In genomic region chr2:1769703-1770422, GRCh38 we compare ENCODE assay signal across 9 cellular contexts. TPM values are rescaled to one million over a fixed set of nuclear protein-coding genes. Genes with fewer than 3 reads are reported as not detected.
A peak's percentile ranks its signal among the peaks of the same experiment; 100 is the strongest.
DNase-seq lines count a peak whose midpoint lies in the region; ATAC-seq and TF ChIP-seq lines count a peak whose summit lies in the region.
"Had no signal": no experiment of that assay in that cellular context is flagged by ENCODE, and none has a peak within 500 bp of the region (broad histone marks: within the 10 kb centered on the region; RNA-seq: fewer than 3 reads in every experiment).

No MANE protein-coding gene starts in this region.

- POLR2A ChIA-PET in HEK293T (lab: Yijun Ruan, JAX), result no interaction called here

- H3K27me3 ChIP-seq in DND-41 (ENCODE audit: insufficient read depth, low read length, poor library complexity), result peaks cover 4% of the 10 kb centered on the region

- H3K4me3 Mint-ChIP-seq in neural crest cell, result no peak overlapping the region
- H3K4me3 Mint-ChIP-seq in type B pancreatic cell, result no peak overlapping the region
- H3K4me3 Mint-ChIP-seq: T-helper 1 cell treated with Interleukin-12 subunit alpha and Interleukin-12 subunit beta and Interleukin-4 antibody, amounts not matched to agents 30 μg/mL and 1 μg/mL, for 36 hours had no signal

- DNase-seq in DND-41, result peak; percentile 56
- DNase-seq in HEK293T (ENCODE audit: extremely low spot score), result peak; percentile 80
- peak; percentile 42 for DNase-seq in NCI-H226
- DNase-seq in activated CD8-positive, alpha-beta memory T cell treated with anti-CD3 and anti-CD28 coated beads for 24 hours, result peak; percentile 76
- peak; percentile 59 for DNase-seq in fibroblast of the aortic adventitia (ENCODE audit: low read depth)
- peak; percentile 54 for DNase-seq in neural crest cell (ENCODE audit: low read depth, low spot score)
- DNase-seq in type B pancreatic cell (ENCODE audit: extremely low spot score, unreplicated experiment), result peak; percentile 77

- H3K36me3 ChIP-seq in DND-41 (ENCODE audit: insufficient read depth, low read length), result no peaks in the 10 kb centered on the region

- no peak overlapping the region for H3K9ac ChIP-seq in DND-41 (ENCODE audit: low read depth, low read length)

- H3K27me3 Mint-ChIP-seq in neural crest cell (ENCODE audit: low read depth) (no peaks in the 10 kb centered on the region), type B pancreatic cell (peaks cover 15% of the 10 kb centered on the region)

- H3K4me1 ChIP-seq in DND-41 (ENCODE audit: insufficient read depth, low read length), result no peaks in the 10 kb centered on the region

- no peaks in the 10 kb centered on the region; the same call in 1 of the 2 replicates for H4K20me1 ChIP-seq in DND-41 (ENCODE audit: insufficient read depth, low read length)

- H2AFZ ChIP-seq in DND-41 (ENCODE audit: low read depth, low read length), result no peak overlapping the region

- H3K4me3 ChIP-seq in DND-41 (ENCODE audit: low read depth in 1 of 2, low read length in 2 of 2) (no peak overlapping the region), fibroblast of the aortic adventitia (ENCODE audit: low read depth, low read length) (no peak overlapping the region)

- H3K36me3 Mint-ChIP-seq in neural crest cell (ENCODE audit: low read depth) (no peaks in the 10 kb centered on the region), type B pancreatic cell (no peaks in the 10 kb centered on the region)

- ATAC-seq in DND-41 (ENCODE audit: insufficient read depth, low read depth) (peak; percentile 72), HG03025 (IDR thresholded peaks at IDR 0.05; ENCODE audit: low FRiP score, unreplicated experiment) (no peak)

- H3K4me2 ChIP-seq in DND-41 (ENCODE audit: insufficient read depth, low read length), result no peak overlapping the region

- no peaks in the 10 kb centered on the region for H3K9me3 Mint-ChIP-seq in neural crest cell
- H3K9me3 Mint-ChIP-seq in type B pancreatic cell, result no peaks in the 10 kb centered on the region
- H3K9me3 Mint-ChIP-seq: T-helper 1 cell treated with Interleukin-12 subunit alpha and Interleukin-12 subunit beta and Interleukin-4 antibody, amounts not matched to agents 30 μg/mL and 1 μg/mL, for 36 hours had no signal

- TF ChIP-seq CTCF in DND-41 (IDR thresholded peaks at IDR 0.05; ENCODE audit: borderline replicate concordance, extremely low read depth, low read length, poor library complexity, severe bottlenecking), result peak; percentile 86
- TF ChIP-seq CTCF in fibroblast of the aortic adventitia (IDR thresholded peaks at IDR 0.05; ENCODE audit: insufficient read depth, low read length), result peak; percentile 77
- peak; percentile 88 for TF ChIP-seq CTCF in neural crest cell (conservative IDR thresholded peaks at IDR 0.05)
- peak; percentile 88 for TF ChIP-seq CTCF in type B pancreatic cell (conservative IDR thresholded peaks at IDR 0.05)

- no peaks in the 10 kb centered on the region for H3K9me3 ChIP-seq in DND-41 (ENCODE audit: insufficient read depth, low read length, severe bottlenecking)

- CTCF ChIA-PET in HEK293T (lab: Yijun Ruan, JAX), result interaction anchor here (0.6 to 1.8 kb wide), 10 partner anchors 11 to 219 kb away, joined by 3 to 7 read pairs (median 3); no protein-coding TSS in a partner anchor

- H3K79me2 ChIP-seq in DND-41 (ENCODE audit: insufficient read depth, low read length), result no peaks in the 10 kb centered on the region

- peaks cover 4% of the 10 kb centered on the region for H3K4me1 Mint-ChIP-seq in neural crest cell
- peaks cover 12% of the 10 kb centered on the region for H3K4me1 Mint-ChIP-seq in type B pancreatic cell (ENCODE audit: unreplicated experiment)

- H3K27ac ChIP-seq in DND-41 (ENCODE audit: low read length), result no peak overlapping the region

- no peak overlapping the region for H3K27ac Mint-ChIP-seq in neural crest cell (ENCODE audit: unreplicated experiment)
- no peak overlapping the region for H3K27ac Mint-ChIP-seq in type B pancreatic cell
- H3K27ac Mint-ChIP-seq: T-helper 1 cell treated with Interleukin-12 subunit alpha and Interleukin-12 subunit beta and Interleukin-4 antibody, amounts not matched to agents 30 μg/mL and 1 μg/mL, for 36 hours had no signal

TF ChIP-seq in HEK293T, 16 proteins besides CTCF, POLR2A, EP300 and RAD21:
- TF ChIP-seq FOXK2 (IDR thresholded peaks at IDR 0.05) (no peak), TARDBP (IDR thresholded peaks at IDR 0.05) (no peak)

RNA-seq across cellular contexts. Expression of gene PXDN, which starts 25.5 kb away (rescaled TPM):
- total RNA-seq in fibroblast of the aortic adventitia (ENCODE audit: low replicate concordance) (55.5 and 137 TPM in 2 replicates), neural crest cell (217 and 218 TPM in 2 replicates), type B pancreatic cell (ENCODE audit: low replicate concordance) (58.4 and 150 TPM in 2 replicates)
